Comparison of ENCODE assay signal across 8 cellular contexts in the genomic region with DNA sequence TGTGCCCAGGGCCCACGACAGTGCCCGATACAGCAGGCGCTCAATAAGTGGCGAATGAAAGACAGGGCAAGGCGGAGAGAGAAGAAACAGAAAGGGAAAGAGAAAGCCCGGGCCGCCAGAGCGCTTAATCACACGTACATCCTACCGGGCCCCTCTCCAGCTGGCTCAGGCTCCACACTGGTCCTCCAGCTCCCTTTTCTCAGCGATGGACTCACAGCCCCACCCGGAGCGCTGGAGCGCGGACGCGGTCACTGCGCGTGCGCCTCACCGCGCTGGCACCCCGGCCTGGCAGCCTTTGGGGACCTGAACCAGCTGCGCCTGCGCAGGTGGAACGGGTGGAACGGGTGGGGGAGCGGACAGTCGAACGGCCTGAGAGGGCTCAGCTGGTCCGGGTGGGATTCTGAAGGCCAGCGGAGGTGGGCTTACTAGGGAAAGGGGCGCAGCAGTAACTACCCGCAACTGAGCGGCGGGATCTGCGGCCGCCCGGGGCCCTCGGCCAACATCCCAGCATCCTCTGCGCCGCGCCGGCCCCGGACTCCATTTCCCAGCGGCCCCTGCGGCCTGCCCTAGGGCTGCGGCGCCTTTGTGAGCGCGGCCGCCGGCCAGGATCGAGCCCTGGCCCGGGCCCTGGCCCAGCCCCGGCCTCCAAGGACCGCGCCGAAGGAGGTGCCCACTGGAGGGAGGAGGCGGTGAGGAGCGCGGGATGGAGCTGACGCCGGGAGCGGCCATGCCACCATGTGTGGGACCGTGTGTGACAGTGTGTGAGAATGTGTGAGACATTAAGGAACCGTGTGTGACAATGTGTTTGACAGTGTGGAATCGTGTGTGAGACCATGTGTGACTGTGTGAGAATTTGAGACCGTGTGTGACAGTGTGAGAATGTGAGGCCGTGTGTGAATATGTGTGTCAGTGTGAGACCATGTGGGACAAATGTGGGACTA. TPM values are rescaled to one million over a fixed set of nuclear protein-coding genes. Genes with fewer than 3 reads are reported as not detected.
DNase-seq lines count a peak whose midpoint lies in the region; ATAC-seq and TF ChIP-seq lines count a peak whose summit lies in the region.

A gene (plus strand): TSS at position 569 of the 941 bp plus-strand sequence. CDS start 2,783 bp downstream, outside the sequence.

- peak; percentile 78 for ATAC-seq in GM21825 (IDR thresholded peaks at IDR 0.05; ENCODE audit: unreplicated experiment)

- peak within 1 kb of the TSS; percentile 43 for H2AFZ ChIP-seq in neuron (ENCODE audit: low read depth, low read length)

- H3F3A ChIP-seq in DOHH2 (ENCODE audit: control insufficient read depth, insufficient read depth): no peaks in the 10 kb centered on the region

- H3K9me3 ChIP-seq in DOHH2 (ENCODE audit: control insufficient read depth, insufficient read depth, low read length) (peaks cover 67% of the 10 kb centered on the region), neuron (ENCODE audit: low read length) (peaks cover 44% of the 10 kb centered on the region), stomach smooth muscle (ENCODE audit: control insufficient read depth in 2 of 2, low read length in 2 of 2) (peaks cover 15 to 22% of the 10 kb centered on the region in 2 donors)

- DNase-seq in LHCN-M2 (ENCODE audit: low read depth) (peak; percentile 92), SHP77 treated with DMSO at 0.1 percent for 48 hours (lab: John Stamatoyannopoulos, UW) (peak; percentile 74), foreskin melanocyte (peak; percentile 85)
- peak; percentile 91 for DNase-seq in activated naive CD4-positive, alpha-beta T cell treated with Interleukin-2 at 50 U/mL for 16 hours

- H3K27me3 ChIP-seq in DOHH2 (ENCODE audit: control insufficient read depth, low read length): no peaks in the 10 kb centered on the region
- no peaks in the 10 kb centered on the region for H3K27me3 ChIP-seq in neuron (ENCODE audit: insufficient read depth, low read length)
- H3K27me3 ChIP-seq in stomach smooth muscle (ENCODE audit: control insufficient read depth in 1 of 2, insufficient read depth in 2 of 2, low read length in 2 of 2): no peaks in the 10 kb centered on the region

- no peak for TF ChIP-seq CTCF in DOHH2 (IDR thresholded peaks at IDR 0.05; ENCODE audit: low read depth, low read length, poor library complexity, severe bottlenecking)

- peak within 1 kb of the TSS; percentile 72 to 96 for H3K9ac ChIP-seq in stomach smooth muscle (ENCODE audit: low read length in 2 of 2)

- H3K36me3 ChIP-seq in DOHH2 (ENCODE audit: control insufficient read depth, low read length) (peaks cover 5% of the 10 kb centered on the region), neuron (ENCODE audit: insufficient read depth, low read length) (peaks cover 30% of the 10 kb centered on the region), stomach smooth muscle (ENCODE audit: control insufficient read depth in 2 of 2, insufficient read depth in 2 of 2, low read length in 2 of 2) (peaks cover 22 to 23% of the 10 kb centered on the region in 2 donors)

- no peaks in the 10 kb centered on the region for H4K20me1 ChIP-seq in DOHH2 (ENCODE audit: control insufficient read depth, insufficient read depth, low read depth, low read length)

- H3K9me2 ChIP-seq in DOHH2 (replicated peaks; ENCODE audit: control insufficient read depth, low read length): no peaks in the 10 kb centered on the region

- H3K79me2 ChIP-seq in DOHH2 (ENCODE audit: control insufficient read depth, low read length): no peaks in the 10 kb centered on the region

- peak within 1 kb of the TSS; percentile 85 for H3K4me3 ChIP-seq in DOHH2 (ENCODE audit: low read length)
- peak within 1 kb of the TSS; percentile 59 for H3K4me3 ChIP-seq in neuron (ENCODE audit: low read length)
- peak within 1 kb of the TSS; percentile 79 to 97 for H3K4me3 ChIP-seq in stomach smooth muscle (ENCODE audit: low read length in 2 of 2)

- H3K27ac ChIP-seq in DOHH2 (ENCODE audit: low read depth, low read length) (peak within 1 kb of the TSS; percentile 27; the same call in 1 of the 2 replicates), stomach smooth muscle (ENCODE audit: low read length) (peak within 1 kb of the TSS; percentile 86)

- peak within 1 kb of the TSS; percentile 88 for H3K4me2 ChIP-seq in DOHH2 (ENCODE audit: low read length)

- H3K4me1 ChIP-seq in DOHH2 (ENCODE audit: control insufficient read depth, low read length) (peaks cover 13% of the 10 kb centered on the region), neuron (ENCODE audit: insufficient read depth, low read length) (peaks cover 7% of the 10 kb centered on the region), stomach smooth muscle (ENCODE audit: control insufficient read depth, insufficient read depth, low read length) (peaks cover 14% of the 10 kb centered on the region)

RNA-seq across cellular contexts. Expression of the gene that starts here (rescaled TPM):
- 8.8 and 11.1 TPM in 2 replicates for total RNA-seq in LHCN-M2 (2014; rRNA removed)
- 3.8 TPM for polyA plus RNA-seq in LHCN-M2 (2012)

Comparison
In these comparisons a context has a peak if more than half of its experiments do, and no peak if none do; other contexts are left out.
1. Peak in every context shown above with its lines: DNase-seq, ATAC-seq, H3K4me3 ChIP-seq and H3K27ac ChIP-seq.